8 cellular contexts compared by ENCODE assay signal in the genomic region with DNA sequence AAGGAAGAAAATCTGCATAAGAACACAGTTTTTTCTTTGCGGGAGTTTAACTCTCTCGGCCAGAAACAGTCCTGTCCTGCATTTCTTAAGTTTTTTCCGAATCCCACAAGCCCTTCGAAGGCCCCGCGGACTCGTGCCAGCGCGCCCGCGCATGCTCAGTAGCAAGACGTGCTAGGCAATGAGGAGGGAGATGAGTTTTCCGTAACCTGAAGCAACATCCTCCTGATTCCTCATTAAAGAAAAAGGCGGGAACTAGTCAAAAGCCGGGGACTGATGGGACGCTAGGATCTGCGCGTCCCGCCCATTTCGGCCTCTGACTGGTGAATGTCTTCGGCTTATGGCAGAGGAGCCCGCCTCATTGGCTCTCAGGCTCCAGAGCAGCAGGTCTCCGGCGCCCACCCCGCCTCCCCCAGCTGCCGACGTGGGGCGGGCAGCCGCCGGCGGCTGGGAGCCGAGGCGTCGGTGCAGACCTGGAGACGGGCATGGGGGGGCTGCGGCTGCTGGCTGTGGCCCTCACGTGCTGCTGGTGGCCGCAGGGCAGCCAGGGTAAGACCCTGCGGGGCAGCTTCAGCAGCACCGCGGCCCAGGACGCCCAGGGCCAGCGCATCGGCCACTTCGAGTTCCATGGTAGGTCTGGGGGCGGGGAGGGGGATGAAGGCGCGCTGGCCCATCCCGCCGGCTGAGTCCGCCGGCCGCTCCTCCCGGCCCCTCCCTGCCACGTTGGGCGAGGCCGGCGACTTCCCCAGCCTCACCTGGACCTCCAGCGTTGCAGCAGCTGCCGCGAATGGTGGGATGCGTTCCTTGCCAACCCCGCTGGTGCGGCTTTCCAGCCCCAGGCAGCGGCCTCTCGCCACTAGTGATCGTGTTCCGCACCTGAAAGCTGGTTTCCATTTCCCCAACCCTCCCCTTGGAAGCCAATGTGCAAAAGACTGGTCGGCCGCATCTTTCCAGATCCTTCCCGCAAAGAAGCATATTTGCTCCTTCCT. TPM values are rescaled to one million over a fixed set of nuclear protein-coding genes. Genes with fewer than 3 reads are reported as not detected.
A peak's percentile ranks its signal among the peaks of the same experiment; 100 is the strongest.
DNase-seq lines count a peak whose midpoint lies in the region; ATAC-seq and TF ChIP-seq lines count a peak whose summit lies in the region.

A gene (plus strand): TSS at position 412 of the 986 bp plus-strand sequence. CDS start 71 bp downstream, at position 483.

- peak within 1 kb of the TSS; percentile 82 for H3K4me3 ChIP-seq in H7 (ENCODE audit: insufficient read depth, low read depth, low read length)
- peak within 1 kb of the TSS; percentile 89 for H3K4me3 ChIP-seq in Loucy (ENCODE audit: low read length, poor library complexity, severe bottlenecking)

- H3F3A ChIP-seq in Loucy (ENCODE audit: low read depth): no peaks in the 10 kb centered on the region; the same call in 1 of the 2 replicates

- peaks cover 4% of the 10 kb centered on the region for H3K27me3 ChIP-seq in H7 (ENCODE audit: control insufficient read depth, insufficient read depth, low read length)
- H3K27me3 ChIP-seq in Loucy (ENCODE audit: insufficient read depth, low read length, poor library complexity, severe bottlenecking): no peaks in the 10 kb centered on the region

- peaks cover 7% of the 10 kb centered on the region for H3K36me3 Mint-ChIP-seq in nephron (ENCODE audit: low read depth)

- H3K36me3 ChIP-seq in ES-I3 (ENCODE audit: insufficient read depth, low read length) (peaks cover 2% of the 10 kb centered on the region; the same call in 1 of the 2 replicates), H7 (replicated peaks; ENCODE audit: control insufficient read depth, insufficient read depth, low read length) (peaks cover 6% of the 10 kb centered on the region), Loucy (ENCODE audit: insufficient read depth, low read length) (no peaks in the 10 kb centered on the region)

- H3K27me3 Mint-ChIP-seq in nephron (ENCODE audit: low read depth): no peaks in the 10 kb centered on the region

- H2AFZ ChIP-seq in Loucy (ENCODE audit: low read length): peak within 1 kb of the TSS; percentile 85

- H3K4me2 ChIP-seq in Loucy (ENCODE audit: low read depth, low read length, poor library complexity, severe bottlenecking): peak within 1 kb of the TSS; percentile 77

- H3K9me2 ChIP-seq in Loucy (replicated peaks; ENCODE audit: low read depth, low read length): no peaks in the 10 kb centered on the region

- TF ChIP-seq CTCF in Loucy (conservative IDR thresholded peaks at IDR 0.05; ENCODE audit: low read length) (no peak), nephron (IDR thresholded peaks at IDR 0.05; ENCODE audit: unreplicated experiment in 3 of 3) (no peak)

- peaks cover 15% of the 10 kb centered on the region for H3K79me2 ChIP-seq in Loucy (ENCODE audit: insufficient read depth, low read length)

- H3K4me1 Mint-ChIP-seq in nephron: peaks cover 14% of the 10 kb centered on the region

- no peaks in the 10 kb centered on the region for H4K20me1 ChIP-seq in Loucy (ENCODE audit: insufficient read depth, low read length, poor library complexity, severe bottlenecking)

- no peaks in the 10 kb centered on the region for H3K9me3 Mint-ChIP-seq in nephron

- peak within 1 kb of the TSS; percentile 88 to 96 (median 91) for H3K27ac Mint-ChIP-seq in nephron

- peak within 1 kb of the TSS; percentile 98 for H3K9ac ChIP-seq in ES-I3 (ENCODE audit: low read depth, low read length)
- peak within 1 kb of the TSS; percentile 74 for H3K9ac ChIP-seq in Loucy (ENCODE audit: low read depth, low read length, poor library complexity, severe bottlenecking)

- H3K9me3 ChIP-seq in ES-I3 (ENCODE audit: control insufficient read depth, insufficient read depth, low read length) (peaks cover 6% of the 10 kb centered on the region; the same call in 1 of the 2 replicates), Loucy (ENCODE audit: insufficient read depth, low read depth, low read length) (no peaks in the 10 kb centered on the region)

- DNase-seq in H7: peak; percentile 95
- DNase-seq in SHP77 (lab: John Stamatoyannopoulos, UW): peak; percentile 99 to 100
- peak; percentile 77 for DNase-seq in activated gamma-delta T cell (lab: John Stamatoyannopoulos, UW)
- DNase-seq in fibroblast of the conjunctiva (ENCODE audit: low read depth): peak; percentile 99
- peak; percentile 88 for DNase-seq in stimulated activated naive CD8-positive, alpha-beta T cell treated with anti-CD3 and anti-CD28 coated beads, Interleukin-15, Interleukin-2, amounts not matched to agents 100 U/mL and 50 U/mL, for 24 hours

- ATAC-seq in stimulated activated naive CD8-positive, alpha-beta T cell treated with anti-CD3 and anti-CD28 coated beads, Interleukin-15, Interleukin-2, amounts not matched to agents 100 U/mL and 50 U/mL, for 24 hours: peak; percentile 100

- H3K4me1 ChIP-seq in ES-I3 (ENCODE audit: insufficient read depth, low read length) (peaks cover 6% of the 10 kb centered on the region; the same call in 1 of the 2 replicates), Loucy (ENCODE audit: insufficient read depth, low read length, poor library complexity, severe bottlenecking) (peaks cover 17% of the 10 kb centered on the region)

- H3K4me3 Mint-ChIP-seq in nephron: peak within 1 kb of the TSS; percentile 90 to 96 (median 95)

RNA-seq across cellular contexts. Expression of the gene that starts here (rescaled TPM):
- 5.6 and 6.7 TPM in 2 replicates for total RNA-seq in H7 (2014; rRNA removed; shearing (Covaris generic))

Comparison
In these comparisons a context has a peak if more than half of its experiments do, and no peak if none do; other contexts are left out.
1. Peak in every context shown above with its lines: DNase-seq, ATAC-seq and H3K4me3 ChIP-seq.